ENCODE assay signal across 14 cellular contexts in the genomic region with DNA sequence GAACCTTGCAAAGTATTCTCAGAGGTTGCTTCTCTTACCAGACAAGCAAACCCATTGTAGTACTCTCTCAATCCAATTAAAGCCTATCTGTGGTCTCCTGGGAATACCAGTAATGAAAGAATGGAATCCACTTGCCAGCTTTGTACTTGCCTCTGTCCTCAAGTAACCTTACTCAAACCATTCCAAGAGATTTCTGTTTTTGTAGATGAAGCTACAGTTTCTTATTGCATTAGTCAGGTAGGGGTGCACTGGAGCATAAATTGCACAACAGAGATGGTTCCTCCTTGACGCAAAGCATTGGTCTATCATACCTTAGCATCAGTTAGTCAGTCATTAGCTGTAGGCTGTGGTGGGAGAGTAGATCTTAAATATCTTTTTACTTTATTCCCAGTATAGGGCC. TPM values are rescaled to one million over a fixed set of nuclear protein-coding genes. Genes with fewer than 3 reads are reported as not detected.
DNase-seq lines count a peak whose midpoint lies in the region; ATAC-seq and TF ChIP-seq lines count a peak whose summit lies in the region.
"Had no signal": no experiment of that assay in that cellular context is flagged by ENCODE, and none has a peak within 500 bp of the region (broad histone marks: within the 10 kb centered on the region; RNA-seq: fewer than 3 reads in every experiment).

No MANE protein-coding gene starts in this region.

- peaks cover 3% of the 10 kb centered on the region for H3K27me3 Mint-ChIP-seq in Caco-2 (ENCODE audit: insufficient read depth, unreplicated experiment)

- DNase-seq in SIG-M5 treated with dmso at 0.1 percent for 504 hours (lab: John Stamatoyannopoulos, UW; ENCODE audit: unreplicated experiment) (peak; percentile 11), SIG-M5 (lab: John Stamatoyannopoulos, UW) (no peak), NCI-H524 treated with DMSO at 0.1 percent for 48 hours (lab: John Stamatoyannopoulos, UW) (peak; percentile 99), epidermal melanocyte (ENCODE audit: insufficient read length, low spot score) (peak; percentile 40), sciatic nerve (ENCODE audit: low spot score) (no peak), Caco-2 (no peak), islet precursor cell (no peak)
- no peak for DNase-seq in stimulated activated CD4-positive, alpha-beta T cell treated with anti-CD3 and anti-CD28 coated beads, Interleukin-4, amount 100 ng/mL, for 4 hours
- DNase-seq: DMS153, lower lobe of right lung, upper lobe of right lung, WERI-Rb-1 had no signal

- H3K27me3 ChIP-seq in Caco-2 (replicated peaks; ENCODE audit: control insufficient read depth, insufficient read depth, low read length) = no peaks in the 10 kb centered on the region
- H3K27me3 ChIP-seq: SJCRH30, upper lobe of right lung had no signal

- H3K9me3 Mint-ChIP-seq in Caco-2 (ENCODE audit: unreplicated experiment) = peaks cover 9% of the 10 kb centered on the region

- intact Hi-C loops in sciatic nerve (cut with DNase I) = no loop called here
- intact Hi-C loops in Caco-2 (cut with micrococcal nuclease; ENCODE audit: unreplicated experiment) = no loop called here

- no peak overlapping the region for H3K4me3 Mint-ChIP-seq in Caco-2 (ENCODE audit: unreplicated experiment)

- CTCF ChIA-PET in Caco-2 (lab: Charles Lee) = no interaction called here

- H3K27ac Mint-ChIP-seq in Caco-2 (ENCODE audit: unreplicated experiment) = no peak overlapping the region

- H3K4me1 ChIP-seq in Caco-2 = no peaks in the 10 kb centered on the region
- H3K4me1 ChIP-seq: lower lobe of right lung, SJCRH30, upper lobe of right lung had no signal

- ATAC-seq in sciatic nerve = peak; percentile 91
- ATAC-seq: lower lobe of right lung, upper lobe of right lung had no signal

- no peaks in the 10 kb centered on the region for H3K4me1 Mint-ChIP-seq in Caco-2 (ENCODE audit: low read depth, unreplicated experiment)

- no peaks in the 10 kb centered on the region for H3K9me3 ChIP-seq in Caco-2
- H3K9me3 ChIP-seq: lower lobe of right lung, SJCRH30, upper lobe of right lung had no signal

- POLR2A ChIA-PET in Caco-2 (lab: Charles Lee) = no interaction called here

- no peaks in the 10 kb centered on the region for H3K36me3 ChIP-seq in Caco-2 (ENCODE audit: control insufficient read depth, insufficient read depth, low read length)
- H3K36me3 ChIP-seq: lower lobe of right lung, SJCRH30, upper lobe of right lung, WERI-Rb-1 had no signal

- no peak overlapping the region for H3K4me3 ChIP-seq in Caco-2 (ENCODE audit: low read depth, low read length)
- H3K4me3 ChIP-seq: lower lobe of right lung, SJCRH30, upper lobe of right lung had no signal

- no peaks in the 10 kb centered on the region for H3K36me3 Mint-ChIP-seq in Caco-2 (ENCODE audit: insufficient read depth, unreplicated experiment)

- TF ChIP-seq CTCF in Caco-2 (IDR thresholded peaks at IDR 0.05; ENCODE audit: insufficient read depth in 1 of 2, low read depth in 1 of 2, low read length in 1 of 2, severe bottlenecking in 1 of 2, unreplicated experiment in 1 of 2) = no peak

- no TSS peak for BruUV-seq in Caco-2 (replicated peaks; lab: Mats Ljungman, UMichigan)

RNA-seq across cellular contexts. Expression of a gene that starts 52.9 kb away (rescaled TPM):
- 0.45 TPM for total RNA-seq in sciatic nerve
- total RNA-seq in Caco-2 (2022) = not detected in 2 replicates
- total RNA-seq: dermis microvascular lymphatic vessel endothelial cell, SJCRH30 had no signal

Comparison
In these comparisons a context has a peak if more than half of its experiments do, and no peak if none do; other contexts are left out.
1. DNase-seq: peak in SIG-M5 treated with dmso at 0.1 percent for 504 hours (single experiment), NCI-H524 treated with DMSO at 0.1 percent for 48 hours (single experiment) and epidermal melanocyte (single experiment); none in SIG-M5 (single experiment), sciatic nerve (single experiment), stimulated activated CD4-positive, alpha-beta T cell treated with anti-CD3 and anti-CD28 coated beads, Interleukin-4, amount 100 ng/mL, for 4 hours (0 of 2), Caco-2 (0 of 2) and islet precursor cell (single experiment).